Comparison of ENCODE assay signal across 8 cellular contexts in genomic region chr17:5122586-5123342, GRCh38. TPM values are rescaled to one million over a fixed set of nuclear protein-coding genes. Genes with fewer than 3 reads are reported as not detected.
DNase-seq lines count a peak whose midpoint lies in the region; ATAC-seq, FAIRE-seq and TF ChIP-seq lines count a peak whose summit lies in the region.
"Had no signal": no experiment of that assay in that cellular context is flagged by ENCODE, and none has a peak within 500 bp of the region (broad histone marks: within the 10 kb centered on the region; RNA-seq: fewer than 3 reads in every experiment).

No MANE protein-coding gene starts in this region.

- peak overlapping the region; percentile 58 for H3K4me2 ChIP-seq in keratinocyte (ENCODE audit: control insufficient read depth, extremely low read depth, insufficient read depth, low read depth, low read length)
- H3K4me2 ChIP-seq: KMS-11 had no signal

- no peaks in the 10 kb centered on the region for H3K9me1 ChIP-seq in keratinocyte (ENCODE audit: control insufficient read depth, extremely low read depth, insufficient read depth, low read length)

- H3K27me3 Mint-ChIP-seq in IgD-negative memory B cell: peaks cover 20% of the 10 kb centered on the region

- peak overlapping the region; percentile 34 for H3K4me3 ChIP-seq in astrocyte of the spinal cord (ENCODE audit: low read depth, low read length)
- H3K4me3 ChIP-seq in keratinocyte (ENCODE audit: control insufficient read depth in 2 of 3, extremely low read depth in 1 of 3, insufficient read depth in 2 of 3, low read depth in 1 of 3, low read length in 3 of 3): peak overlapping the region; percentile 14 to 43 (median 26)
- H3K4me3 ChIP-seq in stomach smooth muscle (ENCODE audit: low read length in 2 of 2): peak overlapping the region; percentile 60 to 72

- TF ChIP-seq CTCF in astrocyte of the spinal cord (IDR thresholded peaks at IDR 0.05; ENCODE audit: low read depth, low read length) (no peak), keratinocyte (optimal IDR thresholded peaks at IDR 0.05 in 1 of 3, IDR thresholded peaks at IDR 0.05 in 1 of 3, conservative IDR thresholded peaks at IDR 0.05 in 1 of 3; ENCODE audit: extremely low read depth in 1 of 3, insufficient read depth in 2 of 3, low read length in 3 of 3) (no peak)

- no peaks in the 10 kb centered on the region for H3K79me2 ChIP-seq in keratinocyte (ENCODE audit: control insufficient read depth, insufficient read depth, low read length)

- DNase-seq in astrocyte of the spinal cord (ENCODE audit: low read depth, low spot score): no peak
- DNase-seq in keratinocyte (ENCODE audit: low read depth, low spot score): no peak
- no peak for DNase-seq in NCI-H446 (lab: John Stamatoyannopoulos, UW)
- DNase-seq in SW 1271 (lab: John Stamatoyannopoulos, UW): no peak

- H3K4me1 ChIP-seq in keratinocyte (ENCODE audit: control insufficient read depth, extremely low read depth, insufficient read depth, low read length) (no peaks in the 10 kb centered on the region), stomach smooth muscle (ENCODE audit: control insufficient read depth, insufficient read depth, low read length) (peaks cover 9% of the 10 kb centered on the region)

- no peaks in the 10 kb centered on the region for H3K9me3 Mint-ChIP-seq in IgD-negative memory B cell

- H3K9me3 ChIP-seq in keratinocyte (ENCODE audit: control insufficient read depth, low read depth, low read length) (no peaks in the 10 kb centered on the region), stomach smooth muscle (ENCODE audit: control insufficient read depth in 2 of 2, low read length in 2 of 2) (no peaks in the 10 kb centered on the region)

- no peak for FAIRE-seq in keratinocyte (lab: Jason Lieb, UNC)

- dilution Hi-C loops in keratinocyte (cut with MboI; ENCODE audit: extremely low pct_ligation_motif_present, low sequenced_read_pairs): no loop called here

- no peaks in the 10 kb centered on the region for H3K36me3 Mint-ChIP-seq in IgD-negative memory B cell

- no peaks in the 10 kb centered on the region for H4K20me1 ChIP-seq in keratinocyte (ENCODE audit: control insufficient read depth, extremely low read depth, insufficient read depth, low read length)

- H3K27ac ChIP-seq in keratinocyte (ENCODE audit: control insufficient read depth, insufficient read depth, low read length) (no peak overlapping the region), stomach smooth muscle (ENCODE audit: low read length) (no peak overlapping the region)
- H3K27ac ChIP-seq: KMS-11 had no signal

- in situ Hi-C loops in astrocyte of the spinal cord (cut with HindIII; ENCODE audit: low sequenced_read_pairs): no loop called here

- H3K4me1 Mint-ChIP-seq in IgD-negative memory B cell: no peaks in the 10 kb centered on the region

- H3K27me3 ChIP-seq in keratinocyte (ENCODE audit: control insufficient read depth, extremely low read depth, insufficient read depth, low read length): peaks cover 43% of the 10 kb centered on the region
- H3K27me3 ChIP-seq in stomach smooth muscle (ENCODE audit: control insufficient read depth in 1 of 2, insufficient read depth in 2 of 2, low read length in 2 of 2): peaks cover 4 to 18% of the 10 kb centered on the region in 2 donors

- H3K36me3 ChIP-seq in keratinocyte (ENCODE audit: control insufficient read depth in 2 of 2, extremely low read depth in 1 of 2, insufficient read depth in 2 of 2, low read length in 2 of 2) (no peaks in the 10 kb centered on the region), stomach smooth muscle (ENCODE audit: control insufficient read depth in 2 of 2, insufficient read depth in 2 of 2, low read length in 2 of 2) (no peaks in the 10 kb centered on the region)

- no peak for ATAC-seq in HG02763 (IDR thresholded peaks at IDR 0.05; ENCODE audit: unreplicated experiment)

- H3K27ac Mint-ChIP-seq in IgD-negative memory B cell: no peak overlapping the region

- H3K9ac ChIP-seq in keratinocyte (ENCODE audit: control insufficient read depth, extremely low read depth, insufficient read depth, low read length) (no peak overlapping the region), stomach smooth muscle (ENCODE audit: low read length in 2 of 2) (peak overlapping the region; percentile 47 to 59)
- H3K9ac ChIP-seq: KMS-11 had no signal

- H2AFZ ChIP-seq in keratinocyte (ENCODE audit: control insufficient read depth, low read length): peak overlapping the region; percentile 30

- H3K4me3 Mint-ChIP-seq in IgD-negative memory B cell: peak overlapping the region in 3 of 4 donors; percentile 25 to 79 (median 68)

RNA-seq across cellular contexts. Expression of gene USP6, which starts 6.9 kb away (rescaled TPM):
- polyA plus RNA-seq in IgD-negative memory B cell: 0.05 TPM
- polyA plus RNA-seq in keratinocyte: not detected in 3 replicates
- polyA plus RNA-seq in keratinocyte (2011; ENCODE audit: low read depth): 0.15 TPM
- 0.01 TPM in 1 of 2 replicates, not detected in the other for polyA plus RNA-seq in keratinocyte (2011; cell fraction: cytosol; rRNA removed)
- 0.04 and 0.09 TPM in 2 replicates for polyA plus RNA-seq in keratinocyte (2011; cell fraction: nucleus; rRNA removed)
- 0.02 TPM in 1 of 2 replicates, not detected in the other for polyA plus RNA-seq in keratinocyte (2012; ENCODE audit: low replicate concordance)
- polyA minus RNA-seq in keratinocyte: 0.03 TPM in 1 of 3 replicates, not detected in the others
- not detected for polyA minus RNA-seq in keratinocyte (2011; cell fraction: cytosol; rRNA and poly(A)+ RNA removed)
- not detected in 2 replicates for polyA minus RNA-seq in keratinocyte (2011; cell fraction: nucleus; rRNA and poly(A)+ RNA removed)

RNA-seq across cellular contexts. Expression of gene ZNF232, which starts 11.1 kb away (rescaled TPM):
- polyA plus RNA-seq in IgD-negative memory B cell: 11.7 TPM
- 4.2 to 5.2 TPM (median 4.9 TPM) in 3 replicates for polyA plus RNA-seq in keratinocyte
- 8.4 TPM for polyA plus RNA-seq in keratinocyte (2011; ENCODE audit: low read depth)
- polyA plus RNA-seq in keratinocyte (2011; cell fraction: cytosol; rRNA removed): 2.8 and 5.0 TPM in 2 replicates
- 4.3 and 4.8 TPM in 2 replicates for polyA plus RNA-seq in keratinocyte (2011; cell fraction: nucleus; rRNA removed)
- polyA plus RNA-seq in keratinocyte (2012; ENCODE audit: low replicate concordance): 4.4 and 4.8 TPM in 2 replicates
- 2.4 to 4.7 TPM (median 3.5 TPM) in 3 replicates for polyA minus RNA-seq in keratinocyte
- polyA minus RNA-seq in keratinocyte (2011; cell fraction: cytosol; rRNA and poly(A)+ RNA removed): 2.7 TPM
- polyA minus RNA-seq in keratinocyte (2011; cell fraction: nucleus; rRNA and poly(A)+ RNA removed): 1.3 and 2.6 TPM in 2 replicates

RNA-seq across cellular contexts. Expression of gene ZFP3, which starts 44.5 kb away (rescaled TPM):
- polyA plus RNA-seq in IgD-negative memory B cell (1.4 TPM), keratinocyte (1.6 to 4.3 TPM (median 3.0 TPM) in 3 replicates)
- 0.60 TPM for polyA plus RNA-seq in keratinocyte (2011; ENCODE audit: low read depth)
- 1.0 and 2.0 TPM in 2 replicates for polyA plus RNA-seq in keratinocyte (2011; cell fraction: cytosol; rRNA removed)
- polyA plus RNA-seq in keratinocyte (2011; cell fraction: nucleus; rRNA removed): 8.3 and 8.7 TPM in 2 replicates
- 0.83 and 1.1 TPM in 2 replicates for polyA plus RNA-seq in keratinocyte (2012; ENCODE audit: low replicate concordance)
- 0.46 to 3.2 TPM (median 3.0 TPM) in 3 replicates for polyA minus RNA-seq in keratinocyte
- polyA minus RNA-seq in keratinocyte (2011; cell fraction: cytosol; rRNA and poly(A)+ RNA removed): 0.77 TPM
- polyA minus RNA-seq in keratinocyte (2011; cell fraction: nucleus; rRNA and poly(A)+ RNA removed): 2.6 and 4.7 TPM in 2 replicates
